ENCODE assay signal across 8 cellular contexts in the genomic region with DNA sequence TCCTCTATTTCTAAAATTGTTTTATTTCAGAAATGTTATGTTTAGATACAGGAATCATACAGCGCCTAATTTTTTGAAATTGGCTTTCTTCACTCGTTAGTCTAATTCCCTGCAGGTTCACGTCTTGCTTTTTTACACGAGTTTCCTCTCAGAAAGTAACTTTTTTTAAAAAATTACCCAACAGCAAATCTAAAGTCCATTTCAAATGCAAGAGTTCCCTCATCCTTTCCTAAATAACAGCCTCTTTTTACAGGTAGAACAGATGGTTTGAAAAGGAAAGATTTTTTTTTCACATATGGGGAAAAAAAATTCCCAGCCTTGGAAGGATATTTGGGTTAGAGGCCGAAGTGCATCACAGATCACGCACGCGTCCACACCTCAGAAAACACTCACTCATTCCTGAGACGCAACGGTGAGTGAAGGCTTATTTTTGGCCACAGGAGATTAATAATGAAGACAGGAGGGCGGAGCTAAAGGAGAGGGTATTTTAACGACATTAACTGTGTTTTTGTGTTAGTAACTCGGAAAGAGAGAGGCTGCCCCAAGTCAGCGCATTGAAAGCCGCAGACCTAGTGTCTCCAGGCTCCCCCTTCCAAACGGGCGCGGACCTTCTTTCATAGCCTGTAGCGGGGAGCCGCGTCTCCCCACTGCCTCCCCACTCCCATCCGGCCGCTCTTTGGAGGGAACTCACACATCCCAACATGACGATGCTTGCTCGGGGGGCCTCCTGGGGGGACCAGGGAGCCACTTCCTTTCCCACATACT. TPM values are rescaled to one million over a fixed set of nuclear protein-coding genes. Genes with fewer than 3 reads are reported as not detected.
DNase-seq lines count a peak whose midpoint lies in the region; ATAC-seq and TF ChIP-seq lines count a peak whose summit lies in the region.

No MANE protein-coding gene starts in this region.

- no peak overlapping the region for H3K27ac ChIP-seq in WERI-Rb-1
- H3K27ac ChIP-seq in thyroid gland, result peak overlapping the region; percentile 52 to 86 (median 72)

- peaks cover 39% of the 10 kb centered on the region for H3K27me3 Mint-ChIP-seq in activated naive CD4-positive, alpha-beta T cell treated with anti-CD3 and anti-CD28 coated beads, Interleukin-2, amount 50 U/mL, for 24 hours

- DNase-seq in activated naive CD4-positive, alpha-beta T cell (lab: John Stamatoyannopoulos, UW), result no peak
- DNase-seq in WERI-Rb-1 (no peak), thyroid gland (peak; percentile 56 to 64)

- peak overlapping the region; percentile 86 for H3K4me3 Mint-ChIP-seq in activated naive CD4-positive, alpha-beta T cell treated with anti-CD3 and anti-CD28 coated beads, Interleukin-2, amount 50 U/mL, for 24 hours

- H3K27me3 ChIP-seq in WERI-Rb-1 (ENCODE audit: insufficient read depth, low read depth, severe bottlenecking) (peaks cover 3% of the 10 kb centered on the region), thyroid gland (no peaks in the 10 kb centered on the region)

- TF ChIP-seq POLR2A in thyroid gland (IDR thresholded peaks at IDR 0.05), result peak in 1 of 2 donors; percentile 73

- H3K4me3 ChIP-seq in WERI-Rb-1 (ENCODE audit: low read depth, low read length) (peak overlapping the region; percentile 52), iPS-18c (ENCODE audit: insufficient read depth, low read depth, low read length) (peak overlapping the region; percentile 41; the same call in 1 of the 2 replicates), thyroid gland (replicated peaks in 1 of 3) (peak overlapping the region in 1 of 3 donors; percentile 14)

- no peak for TF ChIP-seq CTCF in WERI-Rb-1 (IDR thresholded peaks at IDR 0.05; ENCODE audit: low read depth, low read length)
- TF ChIP-seq CTCF in thyroid gland (IDR thresholded peaks at IDR 0.05), result no peak

- H3K9me3 ChIP-seq in WERI-Rb-1 (ENCODE audit: severe bottlenecking), result no peaks in the 10 kb centered on the region
- H3K9me3 ChIP-seq in iPS-18c (ENCODE audit: control insufficient read depth, insufficient read depth, low read length), result peaks cover 2% of the 10 kb centered on the region
- H3K9me3 ChIP-seq in thyroid gland, result no peaks in the 10 kb centered on the region

- H3K36me3 ChIP-seq in WERI-Rb-1, result no peaks in the 10 kb centered on the region
- no peaks in the 10 kb centered on the region for H3K36me3 ChIP-seq in thyroid gland

- no peak for ATAC-seq in GM21381 (IDR thresholded peaks at IDR 0.05; ENCODE audit: unreplicated experiment)
- no peak for ATAC-seq in GM18861 (IDR thresholded peaks at IDR 0.05; ENCODE audit: unreplicated experiment)
- ATAC-seq in GM21825 (IDR thresholded peaks at IDR 0.05; ENCODE audit: unreplicated experiment), result no peak

- no peaks in the 10 kb centered on the region for H3K36me3 Mint-ChIP-seq in activated naive CD4-positive, alpha-beta T cell treated with anti-CD3 and anti-CD28 coated beads, Interleukin-2, amount 50 U/mL, for 24 hours

- peak overlapping the region; percentile 31 for H3K27ac Mint-ChIP-seq in activated naive CD4-positive, alpha-beta T cell treated with anti-CD3 and anti-CD28 coated beads, Interleukin-2, amount 50 U/mL, for 24 hours

- intact Hi-C loops in thyroid gland (cut with DNase I), result no loop called here

- WGBS in thyroid gland, 2 donors, result 4 to 5% methylated on average over 25 of the region's 25 CpGs

- H3K9me3 Mint-ChIP-seq in activated naive CD4-positive, alpha-beta T cell treated with anti-CD3 and anti-CD28 coated beads, Interleukin-2, amount 50 U/mL, for 24 hours, result no peaks in the 10 kb centered on the region

- H3K4me1 ChIP-seq in thyroid gland, result peaks cover 25 to 34% of the 10 kb centered on the region in 2 donors

- H3K4me1 Mint-ChIP-seq in activated naive CD4-positive, alpha-beta T cell treated with anti-CD3 and anti-CD28 coated beads, Interleukin-2, amount 50 U/mL, for 24 hours, result peaks cover 22% of the 10 kb centered on the region

RNA-seq across cellular contexts. Expression of a gene that starts 0.9 kb away (rescaled TPM):
- total RNA-seq in thyroid gland, result 10 to 100 TPM; 15.3 to 24.7 (median 22.6) TPM

Comparison
In these comparisons a context has a peak if more than half of its experiments do, and no peak if none do; other contexts are left out.
1. DNase-seq: peak in thyroid gland (2 of 2); none in activated naive CD4-positive, alpha-beta T cell (0 of 4) and WERI-Rb-1 (single experiment).